ENCODE assay signal across 12 cellular contexts in genomic region chr4:113588895-113589668, GRCh38.
DNase-seq lines count a peak whose midpoint lies in the region; ATAC-seq and TF ChIP-seq lines count a peak whose summit lies in the region.
"Had no signal": no experiment of that assay in that cellular context is flagged by ENCODE, and none has a peak within 500 bp of the region (broad histone marks: within the 10 kb centered on the region; RNA-seq: fewer than 3 reads in every experiment).

No MANE protein-coding gene starts in this region.

- ATAC-seq in GM21360 (IDR thresholded peaks at IDR 0.05; ENCODE audit: unreplicated experiment) (peak; percentile 45), HG02884 (IDR thresholded peaks at IDR 0.05; ENCODE audit: unreplicated experiment) (peak; percentile 52), gastrocnemius medialis (no peak), HG02970 (IDR thresholded peaks at IDR 0.05; ENCODE audit: low FRiP score, unreplicated experiment) (no peak), GM18861 (IDR thresholded peaks at IDR 0.05; ENCODE audit: unreplicated experiment) (no peak)
- ATAC-seq: natural killer cell had no signal

- CTCF ChIA-PET in OCI-LY7 (lab: Charles Lee; ENCODE audit: unreplicated experiment), result no interaction called here

- TF ChIP-seq CTCF in OCI-LY7 (conservative IDR thresholded peaks at IDR 0.05; ENCODE audit: low read length) (no peak), gastrocnemius medialis (IDR thresholded peaks at IDR 0.05 in 4 of 5, conservative IDR thresholded peaks at IDR 0.05 in 1 of 5) (no peak), osteoblast (IDR thresholded peaks at IDR 0.05; ENCODE audit: extremely low read depth, low read depth, low read length) (no peak)

- DNase-seq in OCI-LY7 (ENCODE audit: low spot score) (peak; percentile 49), gastrocnemius medialis (no peak), osteoblast (ENCODE audit: insufficient read length, low spot score, missing footprints) (no peak)
- DNase-seq: amniotic stem cell, kidney, natural killer cell, NCI-H2029 treated with DMSO at 0.1 percent for 48 hours had no signal

- H3K79me2 ChIP-seq in OCI-LY7 (ENCODE audit: insufficient read depth, low read depth, low read length) (peaks cover 13% of the 10 kb centered on the region; the same call in 1 of the 2 replicates), osteoblast (ENCODE audit: insufficient read depth, low read length) (peaks cover 57% of the 10 kb centered on the region)

- H2AFZ ChIP-seq in OCI-LY7 (ENCODE audit: low read length) (no peak overlapping the region), osteoblast (ENCODE audit: low read length) (no peak overlapping the region)

- H3K36me3 ChIP-seq in OCI-LY7 (ENCODE audit: insufficient read depth, low read length) (peaks cover 61% of the 10 kb centered on the region), gastrocnemius medialis (no peaks in the 10 kb centered on the region), osteoblast (ENCODE audit: insufficient read depth, low read length) (peaks cover 6% of the 10 kb centered on the region)
- H3K36me3 ChIP-seq: thoracic aorta had no signal

- TF ChIP-seq POLR2A in gastrocnemius medialis (IDR thresholded peaks at IDR 0.05), result no peak

- H3K9me3 ChIP-seq in OCI-LY7 (ENCODE audit: low read length), result peaks cover 2% of the 10 kb centered on the region; the same call in 1 of the 2 replicates
- H3K9me3 ChIP-seq in gastrocnemius medialis, result no peaks in the 10 kb centered on the region
- H3K9me3 ChIP-seq in osteoblast (ENCODE audit: low read depth, low read length), result no peaks in the 10 kb centered on the region
- H3K9me3 ChIP-seq: thoracic aorta had no signal

- H3K27me3 ChIP-seq in gastrocnemius medialis (no peaks in the 10 kb centered on the region), osteoblast (ENCODE audit: insufficient read depth, low read length) (no peaks in the 10 kb centered on the region)

- POLR2A ChIA-PET in OCI-LY7 (lab: Charles Lee), result interaction anchor here (0.8 to 6.5 kb wide), 3 partner anchors 9 to 22 kb away, joined by 3 to 98 read pairs (median 3); no protein-coding TSS in a partner anchor

- BruUV-seq in OCI-LY7 (replicated peaks; lab: Mats Ljungman, UMichigan), result no TSS peak

- H3K4me2 ChIP-seq in OCI-LY7 (ENCODE audit: low read length) (no peak overlapping the region), osteoblast (ENCODE audit: insufficient read depth, low read length) (no peak overlapping the region)

- H3K27ac ChIP-seq in OCI-LY7 (ENCODE audit: low read depth, low read length, poor library complexity, severe bottlenecking) (no peak overlapping the region), gastrocnemius medialis (peak overlapping the region in 3 of 4 donors; percentile 5 to 89 (median 24)), osteoblast (ENCODE audit: low read depth, low read length) (no peak overlapping the region)
- H3K27ac ChIP-seq: thoracic aorta had no signal

- peaks cover 66% of the 10 kb centered on the region for H3K4me1 ChIP-seq in OCI-LY7 (ENCODE audit: insufficient read depth, low read length, poor library complexity, severe bottlenecking)
- H3K4me1 ChIP-seq in gastrocnemius medialis, result peaks cover 59 to 60% of the 10 kb centered on the region in 2 donors
- H3K4me1 ChIP-seq in osteoblast (ENCODE audit: insufficient read depth, low read length), result peaks cover 18% of the 10 kb centered on the region

- intact Hi-C loops in OCI-LY7 (cut with micrococcal nuclease; ENCODE audit: unreplicated experiment) (loop anchor here (2.0 kb wide), 1 partner anchor 16 kb away; no protein-coding TSS in a partner anchor), gastrocnemius medialis (cut with DNase I; ENCODE audit: low total_unique reads) (no loop called here)

- H4K20me1 ChIP-seq in OCI-LY7 (ENCODE audit: insufficient read depth, low read length), result no peaks in the 10 kb centered on the region
- H4K20me1 ChIP-seq in osteoblast (ENCODE audit: insufficient read depth, low read length), result peaks cover 6% of the 10 kb centered on the region

- in situ Hi-C loops in gastrocnemius medialis (cut with MboI; ENCODE audit: low sequenced_read_pairs in 4 of 4), result no loop called here

- H3K4me3 ChIP-seq in OCI-LY7 (ENCODE audit: low read depth, low read length, poor library complexity, severe bottlenecking) (no peak overlapping the region), gastrocnemius medialis (no peak overlapping the region), osteoblast (ENCODE audit: insufficient read depth, low read length) (no peak overlapping the region)
- H3K4me3 ChIP-seq: thoracic aorta had no signal

- no peaks in the 10 kb centered on the region for H3K9me2 ChIP-seq in OCI-LY7 (ENCODE audit: insufficient read depth, low read length)

Comparison
In these comparisons a context has a peak if more than half of its experiments do, and no peak if none do; other contexts are left out.
1. ATAC-seq: peak in GM21360 (single experiment) and HG02884 (single experiment); none in gastrocnemius medialis (0 of 2), HG02970 (single experiment) and GM18861 (single experiment).
2. H3K27ac ChIP-seq: peak in gastrocnemius medialis (3 of 4); none in OCI-LY7 (single experiment) and osteoblast (single experiment).